9 cellular contexts compared by ENCODE assay signal in genomic region chr14:69573841-69574265, GRCh38. TPM values are rescaled to one million over a fixed set of nuclear protein-coding genes. Genes with fewer than 3 reads are reported as not detected.
DNase-seq lines count a peak whose midpoint lies in the region; ATAC-seq and TF ChIP-seq lines count a peak whose summit lies in the region.
"Had no signal": no experiment of that assay in that cellular context is flagged by ENCODE, and none has a peak within 500 bp of the region (broad histone marks: within the 10 kb centered on the region; RNA-seq: fewer than 3 reads in every experiment).

No MANE protein-coding gene starts in this region.

- H2AFZ ChIP-seq in neural cell (ENCODE audit: low read depth, low read length), result peak overlapping the region; percentile 66

- H3K4me3 ChIP-seq in neural cell (ENCODE audit: low read length), result peak overlapping the region; percentile 84
- H3K4me3 ChIP-seq: pancreas had no signal

- no peaks in the 10 kb centered on the region for H3K9me3 Mint-ChIP-seq in endothelial cell (ENCODE audit: unreplicated experiment)

- DNase-seq in DMS53 treated with DMSO at 0.1 percent for 48 hours (lab: John Stamatoyannopoulos, UW; ENCODE audit: unreplicated experiment) (peak; percentile 23), NCI-H128 (lab: John Stamatoyannopoulos, UW; ENCODE audit: unreplicated experiment) (peak; percentile 57), HT-29 (ENCODE audit: low spot score) (no peak), endothelial cell (ENCODE audit: low spot score) (no peak), foreskin melanocyte (no peak)
- peak; percentile 37 for DNase-seq in activated naive CD4-positive, alpha-beta T cell treated with anti-CD3 and anti-CD28 coated beads, Interleukin-2, amount 50 U/mL, for 16 hours

- H3K27me3 ChIP-seq in neural cell (ENCODE audit: insufficient read depth, low read depth, low read length), result no peaks in the 10 kb centered on the region

- H3K36me3 Mint-ChIP-seq in endothelial cell (ENCODE audit: low read depth, unreplicated experiment), result peaks cover 4% of the 10 kb centered on the region

- no peak overlapping the region for H3K27ac Mint-ChIP-seq in endothelial cell (ENCODE audit: unreplicated experiment)

- TF ChIP-seq RAD21 in neural cell (conservative IDR thresholded peaks at IDR 0.05), result peak; percentile 8

- H3K9me2 ChIP-seq in neural cell (ENCODE audit: insufficient read depth, low read length), result no peaks in the 10 kb centered on the region

- H3F3A ChIP-seq in neural cell (ENCODE audit: insufficient read depth, low read length, poor library complexity, severe bottlenecking), result no peaks in the 10 kb centered on the region

- H4K20me1 ChIP-seq in neural cell (ENCODE audit: insufficient read depth), result no peaks in the 10 kb centered on the region

- H3K4me3 Mint-ChIP-seq in endothelial cell (ENCODE audit: unreplicated experiment), result no peak overlapping the region

- H3K79me2 ChIP-seq in neural cell (replicated peaks; ENCODE audit: insufficient read depth, low read length), result no peaks in the 10 kb centered on the region

- H3K27me3 Mint-ChIP-seq in endothelial cell (ENCODE audit: unreplicated experiment), result peaks cover 10% of the 10 kb centered on the region

- peak overlapping the region; percentile 91 for H3K9ac ChIP-seq in neural cell (ENCODE audit: low read length)

- TF ChIP-seq EP300 in neural cell (conservative IDR thresholded peaks at IDR 0.05; ENCODE audit: poor library complexity, severe bottlenecking), result no peak

- H3K9me3 ChIP-seq in neural cell (ENCODE audit: low read length), result peaks cover 7% of the 10 kb centered on the region
- H3K9me3 ChIP-seq: pancreas had no signal

- H3K27ac ChIP-seq in neural cell (ENCODE audit: low read length), result peak overlapping the region; percentile 89
- H3K27ac ChIP-seq: pancreas had no signal

- TF ChIP-seq CTCF in neural cell (IDR thresholded peaks at IDR 0.05; ENCODE audit: poor library complexity, severe bottlenecking), result no peak
- no peak for TF ChIP-seq CTCF in endothelial cell (IDR thresholded peaks at IDR 0.05; ENCODE audit: unreplicated experiment)

- no peaks in the 10 kb centered on the region for H3K36me3 ChIP-seq in neural cell (ENCODE audit: insufficient read depth, low read length)
- H3K36me3 ChIP-seq: pancreas had no signal

- no peak for ATAC-seq in HG02938 (IDR thresholded peaks at IDR 0.05; ENCODE audit: unreplicated experiment)

- peaks cover 6% of the 10 kb centered on the region for H3K4me1 Mint-ChIP-seq in endothelial cell (ENCODE audit: unreplicated experiment)

- peak overlapping the region; percentile 36 for H3K4me2 ChIP-seq in neural cell (ENCODE audit: low read length)

TF ChIP-seq in neural cell, 6 proteins besides CTCF, POLR2A, EP300 and RAD21:
- TF ChIP-seq POLR2AphosphoS5 (IDR thresholded peaks at IDR 0.05), result peak; percentile 13
- peak; percentile 36 for TF ChIP-seq TAF1 (IDR thresholded peaks at IDR 0.05; ENCODE audit: low read depth)
- no peak for TF ChIP-seq EZH2 (IDR thresholded peaks at IDR 0.05; ENCODE audit: borderline replicate concordance, insufficient read depth, low read length, poor library complexity, severe bottlenecking)
- peak; percentile 14 for TF ChIP-seq SMC3 (conservative IDR thresholded peaks at IDR 0.05; ENCODE audit: poor library complexity)
- no peak for TF ChIP-seq MXI1 (conservative IDR thresholded peaks at IDR 0.05; ENCODE audit: poor library complexity, severe bottlenecking)
- TF ChIP-seq REST (IDR thresholded peaks at IDR 0.05; ENCODE audit: borderline replicate concordance), result no peak

RNA-seq across cellular contexts. Expression of gene CCDC177, which starts 0.8 kb away (rescaled TPM):
- polyA plus RNA-seq in neural cell, result 3.2 and 4.3 TPM in 2 replicates
- polyA minus RNA-seq in neural cell, result 14.9 and 16.3 TPM in 2 replicates
- not detected in 2 replicates for total RNA-seq in HT-29 (2014; rRNA removed; shearing (Covaris generic))
- total RNA-seq in endothelial cell (ENCODE audit: unreplicated experiment), result not detected
- total RNA-seq: pancreas had no signal
- polyA plus RNA-seq: pancreas had no signal

RNA-seq across cellular contexts. Expression of gene SUSD6, which starts 37.5 kb away (rescaled TPM):
- polyA plus RNA-seq in neural cell, result 5.1 and 5.2 TPM in 2 replicates
- 11.7 and 14.2 TPM in 2 replicates for polyA minus RNA-seq in neural cell
- 6.1 and 10.9 TPM in 2 replicates for total RNA-seq in HT-29 (2014; rRNA removed; shearing (Covaris generic))
- total RNA-seq in endothelial cell (ENCODE audit: unreplicated experiment), result 71.5 TPM

Comparison
In these comparisons a context has a peak if more than half of its experiments do, and no peak if none do; other contexts are left out.
1. DNase-seq: peak in DMS53 treated with DMSO at 0.1 percent for 48 hours (single experiment), NCI-H128 (single experiment) and activated naive CD4-positive, alpha-beta T cell treated with anti-CD3 and anti-CD28 coated beads, Interleukin-2, amount 50 U/mL, for 16 hours (single experiment); none in HT-29 (single experiment), endothelial cell (single experiment) and foreskin melanocyte (single experiment).